Comparison of ENCODE assay signal across 9 cellular contexts in the genomic region with DNA sequence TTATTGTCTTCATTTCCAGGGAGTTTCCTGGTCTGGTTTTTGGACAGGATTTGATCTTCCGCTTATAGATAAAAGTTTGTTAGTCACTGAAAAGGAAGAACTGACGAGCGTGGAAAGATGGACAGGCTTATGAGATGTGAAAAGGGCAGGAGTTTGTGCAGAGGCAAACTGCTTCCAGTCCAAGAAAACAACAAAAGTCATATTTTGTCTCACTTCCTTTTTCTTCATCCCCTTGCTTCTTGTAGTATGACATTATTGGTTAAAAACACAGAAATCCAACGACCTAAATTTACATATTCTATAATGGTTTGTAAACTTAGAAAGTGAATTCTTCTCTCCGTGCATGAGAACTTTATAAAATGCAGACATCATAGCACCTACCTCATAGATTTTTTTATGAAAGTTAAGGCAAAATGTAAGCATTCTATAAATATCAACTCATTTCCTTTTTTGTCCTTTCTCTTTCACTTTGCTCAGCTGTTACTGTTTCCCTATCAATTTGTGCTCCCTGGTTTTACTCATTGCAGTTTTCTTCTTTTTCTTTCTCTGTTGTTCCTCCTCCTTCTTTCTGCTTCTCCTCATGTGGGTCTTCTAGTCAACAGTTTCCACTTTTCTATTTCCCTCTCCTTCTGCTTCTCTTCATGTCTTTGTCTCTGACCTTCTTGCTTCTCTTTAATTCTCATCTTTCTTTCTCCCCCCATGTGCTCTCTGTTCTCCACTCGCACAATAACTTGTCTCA.
DNase-seq lines count a peak whose midpoint lies in the region; ATAC-seq and FAIRE-seq lines count a peak whose summit lies in the region.
"Had no signal": no experiment of that assay in that cellular context is flagged by ENCODE, and none has a peak within 500 bp of the region (broad histone marks: within the 10 kb centered on the region; RNA-seq: fewer than 3 reads in every experiment).

No MANE protein-coding gene starts in this region.

- no peaks in the 10 kb centered on the region for H3K27me3 ChIP-seq in small intestine (ENCODE audit: control insufficient read depth in 2 of 2, insufficient read depth in 2 of 2, low read length in 2 of 2)

- no peak overlapping the region for H3K27ac ChIP-seq in small intestine (ENCODE audit: low read depth in 1 of 2, low read length in 1 of 2)
- H3K27ac ChIP-seq: C4-2B had no signal

- H3K4me3 Mint-ChIP-seq in activated naive CD4-positive, alpha-beta T cell treated with anti-CD3 and anti-CD28 coated beads, Interleukin-2, amount 10 ng/mL, durations not matched to agents 7 days and 5 days: peak overlapping the region; percentile 60
- peak overlapping the region; percentile 53 for H3K4me3 Mint-ChIP-seq in T-helper 1 cell treated with Interleukin-12 subunit alpha and Interleukin-12 subunit beta and Interleukin-4 antibody, amounts not matched to agents 30 μg/mL and 1 μg/mL, for 36 hours
- H3K4me3 Mint-ChIP-seq in stimulated activated naive B cell treated with anti-CD40 and anti-IgM and Interleukin-4, amounts not matched to agents 10 μg/mL and 1 μg/mL and 100 μg/mL, for 72 hours: peak overlapping the region; percentile 77 to 84

- no peaks in the 10 kb centered on the region for H3K4me1 ChIP-seq in small intestine (ENCODE audit: control insufficient read depth in 2 of 2, insufficient read depth in 1 of 2, low read depth in 1 of 2, low read length in 1 of 2)

- CTCF ChIA-PET in activated naive CD4-positive, alpha-beta T cell treated with anti-CD3 and anti-CD28 coated beads, Interleukin-2, amount 10 ng/mL, durations not matched to agents 7 days and 5 days (lab: Charles Lee): interaction anchor here (0.6 to 0.9 kb wide), 2 partner anchors 10 to 69 kb away, joined by 3 read pairs; no protein-coding TSS in a partner anchor

- ATAC-seq in activated naive CD4-positive, alpha-beta T cell treated with anti-CD3 and anti-CD28 coated beads, Interleukin-2, amount 50 U/mL, for 72 hours: no peak
- ATAC-seq in HG02981 (IDR thresholded peaks at IDR 0.05; ENCODE audit: unreplicated experiment): peak; percentile 95
- peak; percentile 94 for ATAC-seq in stimulated activated naive B cell treated with anti-CD40 and anti-IgM and Interleukin-4, amounts not matched to agents 10 μg/mL and 1 μg/mL and 100 μg/mL, for 72 hours (replicated peaks)

- no peaks in the 10 kb centered on the region for H3K27me3 Mint-ChIP-seq in activated naive CD4-positive, alpha-beta T cell treated with anti-CD3 and anti-CD28 coated beads, Interleukin-2, amount 10 ng/mL, durations not matched to agents 7 days and 5 days
- H3K27me3 Mint-ChIP-seq in T-helper 1 cell treated with Interleukin-12 subunit alpha and Interleukin-12 subunit beta and Interleukin-4 antibody, amounts not matched to agents 30 μg/mL and 1 μg/mL, for 36 hours (ENCODE audit: low read depth): peaks cover 20% of the 10 kb centered on the region
- H3K27me3 Mint-ChIP-seq in stimulated activated naive B cell treated with anti-CD40 and anti-IgM and Interleukin-4, amounts not matched to agents 10 μg/mL and 1 μg/mL and 100 μg/mL, for 72 hours: no peaks in the 10 kb centered on the region

- no peaks in the 10 kb centered on the region for H3K9me3 ChIP-seq in small intestine (ENCODE audit: control insufficient read depth, low read depth)

- peak overlapping the region; percentile 85 for H3K27ac Mint-ChIP-seq in activated naive CD4-positive, alpha-beta T cell treated with anti-CD3 and anti-CD28 coated beads, Interleukin-2, amount 10 ng/mL, durations not matched to agents 7 days and 5 days
- peak overlapping the region in 1 of 2 donors; percentile 80 for H3K27ac Mint-ChIP-seq in activated naive CD4-positive, alpha-beta T cell treated with anti-CD3 and anti-CD28 coated beads, Interleukin-2, amount 50 U/mL, for 72 hours
- H3K27ac Mint-ChIP-seq in T-helper 1 cell treated with Interleukin-12 subunit alpha and Interleukin-12 subunit beta and Interleukin-4 antibody, amounts not matched to agents 30 μg/mL and 1 μg/mL, for 36 hours: peak overlapping the region; percentile 78
- H3K27ac Mint-ChIP-seq in stimulated activated naive B cell treated with anti-CD40 and anti-IgM and Interleukin-4, amounts not matched to agents 10 μg/mL and 1 μg/mL and 100 μg/mL, for 72 hours: peak overlapping the region; percentile 90

- peaks cover 27% of the 10 kb centered on the region for H3K4me1 Mint-ChIP-seq in activated naive CD4-positive, alpha-beta T cell treated with anti-CD3 and anti-CD28 coated beads, Interleukin-2, amount 10 ng/mL, durations not matched to agents 7 days and 5 days
- H3K4me1 Mint-ChIP-seq in T-helper 1 cell treated with Interleukin-12 subunit alpha and Interleukin-12 subunit beta and Interleukin-4 antibody, amounts not matched to agents 30 μg/mL and 1 μg/mL, for 36 hours (ENCODE audit: low read depth): peaks cover 19% of the 10 kb centered on the region
- peaks cover 21 to 35% of the 10 kb centered on the region in 2 donors for H3K4me1 Mint-ChIP-seq in stimulated activated naive B cell treated with anti-CD40 and anti-IgM and Interleukin-4, amounts not matched to agents 10 μg/mL and 1 μg/mL and 100 μg/mL, for 72 hours

- peaks cover 9% of the 10 kb centered on the region for H3K36me3 Mint-ChIP-seq in activated naive CD4-positive, alpha-beta T cell treated with anti-CD3 and anti-CD28 coated beads, Interleukin-2, amount 10 ng/mL, durations not matched to agents 7 days and 5 days
- no peaks in the 10 kb centered on the region for H3K36me3 Mint-ChIP-seq in activated naive CD4-positive, alpha-beta T cell treated with anti-CD3 and anti-CD28 coated beads, Interleukin-2, amount 50 U/mL, for 72 hours
- H3K36me3 Mint-ChIP-seq in T-helper 1 cell treated with Interleukin-12 subunit alpha and Interleukin-12 subunit beta and Interleukin-4 antibody, amounts not matched to agents 30 μg/mL and 1 μg/mL, for 36 hours (ENCODE audit: low read depth): peaks cover 4% of the 10 kb centered on the region
- H3K36me3 Mint-ChIP-seq in stimulated activated naive B cell treated with anti-CD40 and anti-IgM and Interleukin-4, amounts not matched to agents 10 μg/mL and 1 μg/mL and 100 μg/mL, for 72 hours: peaks cover 0 to 3% of the 10 kb centered on the region in 2 donors

- WGBS in small intestine, 3 donors: 60 to 79% (median 79%) methylated on average over 6 of the region's 6 CpGs

- H3K36me3 ChIP-seq in small intestine (ENCODE audit: control insufficient read depth in 2 of 2, insufficient read depth in 2 of 2, low read length in 2 of 2): no peaks in the 10 kb centered on the region

- no peak for DNase-seq in activated naive CD4-positive, alpha-beta T cell treated with anti-CD3 and anti-CD28 coated beads, Interleukin-2, amount 10 ng/mL, durations not matched to agents 7 days and 5 days
- DNase-seq in activated naive CD4-positive, alpha-beta T cell treated with anti-CD3 and anti-CD28 coated beads, Interleukin-2, amount 50 U/mL, for 72 hours (ENCODE audit: low spot score in 2 of 2): no peak
- peak; percentile 8 for DNase-seq in stimulated activated naive B cell treated with anti-CD40 and anti-IgM and Interleukin-4, amounts not matched to agents 10 μg/mL and 1 μg/mL and 100 μg/mL, for 72 hours
- DNase-seq in SW 1271 (lab: John Stamatoyannopoulos, UW) (no peak), small intestine (no peak), NCI-H2029 (lab: John Stamatoyannopoulos, UW) (no peak)

- no peak for FAIRE-seq in small intestine (lab: Jason Lieb, UNC)

- H3K4me3 ChIP-seq in small intestine (ENCODE audit: low read depth in 1 of 2, low read length in 2 of 2): no peak overlapping the region

- H3K9me3 Mint-ChIP-seq in activated naive CD4-positive, alpha-beta T cell treated with anti-CD3 and anti-CD28 coated beads, Interleukin-2, amount 10 ng/mL, durations not matched to agents 7 days and 5 days: no peaks in the 10 kb centered on the region
- no peaks in the 10 kb centered on the region for H3K9me3 Mint-ChIP-seq in activated naive CD4-positive, alpha-beta T cell treated with anti-CD3 and anti-CD28 coated beads, Interleukin-2, amount 50 U/mL, for 72 hours
- H3K9me3 Mint-ChIP-seq in T-helper 1 cell treated with Interleukin-12 subunit alpha and Interleukin-12 subunit beta and Interleukin-4 antibody, amounts not matched to agents 30 μg/mL and 1 μg/mL, for 36 hours: peaks cover 10% of the 10 kb centered on the region
- peaks cover 0 to 3% of the 10 kb centered on the region in 2 donors for H3K9me3 Mint-ChIP-seq in stimulated activated naive B cell treated with anti-CD40 and anti-IgM and Interleukin-4, amounts not matched to agents 10 μg/mL and 1 μg/mL and 100 μg/mL, for 72 hours

Comparison
In these comparisons a context has a peak if more than half of its experiments do, and no peak if none do; other contexts are left out.
1. ATAC-seq: peak in HG02981 (single experiment) and stimulated activated naive B cell treated with anti-CD40 and anti-IgM and Interleukin-4, amounts not matched to agents 10 μg/mL and 1 μg/mL and 100 μg/mL, for 72 hours (2 of 2); none in activated naive CD4-positive, alpha-beta T cell treated with anti-CD3 and anti-CD28 coated beads, Interleukin-2, amount 50 U/mL, for 72 hours (0 of 2).
2. Peak in every context shown above with its lines, with median percentiles within 50 percentile points of each other: H3K4me3 Mint-ChIP-seq.